21 cellular contexts compared by ENCODE assay signal in genomic region chr2:31983762-31984467, GRCh38. TPM values are rescaled to one million over a fixed set of nuclear protein-coding genes. Genes with fewer than 3 reads are reported as not detected.
DNase-seq lines count a peak whose midpoint lies in the region; ATAC-seq, FAIRE-seq and TF ChIP-seq lines count a peak whose summit lies in the region.
"Had no signal": no experiment of that assay in that cellular context is flagged by ENCODE, and none has a peak within 500 bp of the region (broad histone marks: within the 10 kb centered on the region; RNA-seq: fewer than 3 reads in every experiment).

No MANE protein-coding gene starts in this region.

- TF ChIP-seq EP300 in K562 (IDR thresholded peaks at IDR 0.05; ENCODE audit: low read length), result no peak

- 80% methylated on average over 5 of the region's 5 CpGs for WGBS in K562 (ENCODE audit: insufficient coverage, low coverage, missing lambda C conversion rate)

- TF ChIP-seq CTCF in K562 (IDR thresholded peaks at IDR 0.05 in 2 of 3, conservative IDR thresholded peaks at IDR 0.05 in 1 of 3; ENCODE audit: insufficient read depth in 2 of 3, low read depth in 1 of 3, low read length in 3 of 3) (no peak), osteoblast (IDR thresholded peaks at IDR 0.05; ENCODE audit: extremely low read depth, low read depth, low read length) (no peak)

- intact Hi-C loops in K562 (cut with micrococcal nuclease), result no loop called here

- BruUV-seq in K562 (replicated peaks; lab: Mats Ljungman, UMichigan), result no TSS peak

- H3K4me3 ChIP-seq in K562, result no peak overlapping the region
- no peak overlapping the region for H3K4me3 ChIP-seq in osteoblast (ENCODE audit: insufficient read depth, low read length)
- H3K4me3 ChIP-seq: BLaER1 treated with 17β-estradiol and CSF1 and Interleukin-3, amounts not matched to agents 10 nM and 100 nM; HAP-1 had no signal

- no peaks in the 10 kb centered on the region for H3K27me3 ChIP-seq in K562 (ENCODE audit: control insufficient read depth in 2 of 2, insufficient read depth in 2 of 2, low read length in 2 of 2)
- no peaks in the 10 kb centered on the region for H3K27me3 ChIP-seq in osteoblast (ENCODE audit: insufficient read depth, low read length)
- H3K27me3 ChIP-seq: BLaER1 treated with 17β-estradiol and CSF1 and Interleukin-3, amounts not matched to agents 10 nM and 100 nM had no signal

- no peaks in the 10 kb centered on the region for H3K9me1 ChIP-seq in K562 (ENCODE audit: control insufficient read depth, insufficient read depth, low read length)

- ATAC-seq in K562 (no peak), HG02870 (IDR thresholded peaks at IDR 0.05; ENCODE audit: unreplicated experiment) (no peak), GM21576 (IDR thresholded peaks at IDR 0.05; ENCODE audit: unreplicated experiment) (no peak)
- ATAC-seq: Panc1 had no signal

- in situ Hi-C loops in K562 (cut with MboI), result no loop called here

- no peak overlapping the region for H3K4me2 ChIP-seq in K562 (ENCODE audit: insufficient read depth, low read length)
- H3K4me2 ChIP-seq in osteoblast (ENCODE audit: insufficient read depth, low read length), result no peak overlapping the region
- H3K4me2 ChIP-seq: BLaER1 treated with 17β-estradiol and CSF1 and Interleukin-3, amounts not matched to agents 10 nM and 100 nM had no signal

- H3K9ac ChIP-seq in K562 (ENCODE audit: insufficient read depth in 1 of 2, low read depth in 2 of 2, low read length in 2 of 2), result no peak overlapping the region
- H3K9ac ChIP-seq: BLaER1 treated with 17β-estradiol and CSF1 and Interleukin-3, amounts not matched to agents 10 nM and 100 nM had no signal

- no peak for TF ChIP-seq POLR2A in GM12892 (IDR thresholded peaks at IDR 0.05; ENCODE audit: low read depth, low read length)
- no peak for TF ChIP-seq POLR2A in K562 (conservative IDR thresholded peaks at IDR 0.05)

- POLR2A ChIA-PET in K562 (lab: Yijun Ruan, JAX), result no interaction called here

- CTCF ChIA-PET in K562 (lab: Yijun Ruan, JAX; ENCODE audit: low intra/inter-chr PET ratio), result no interaction called here

- no peak overlapping the region for H2AFZ ChIP-seq in K562 (ENCODE audit: low read depth, low read length)
- H2AFZ ChIP-seq in osteoblast (ENCODE audit: low read length), result no peak overlapping the region

- H3K9me3 ChIP-seq in K562 (replicated peaks; ENCODE audit: control insufficient read depth, insufficient read depth, low read depth, low read length), result no peaks in the 10 kb centered on the region
- no peaks in the 10 kb centered on the region for H3K9me3 ChIP-seq in osteoblast (ENCODE audit: low read depth, low read length)
- H3K9me3 ChIP-seq: HAP-1 had no signal

- H3K36me3 ChIP-seq in K562 (ENCODE audit: control insufficient read depth, insufficient read depth, low read length), result peaks cover 4% of the 10 kb centered on the region; the same call in 2 of the 3 replicates
- no peaks in the 10 kb centered on the region for H3K36me3 ChIP-seq in osteoblast (ENCODE audit: insufficient read depth, low read length)
- H3K36me3 ChIP-seq: HAP-1 had no signal

- H3K4me1 ChIP-seq in K562 (replicated peaks in 1 of 2; ENCODE audit: control insufficient read depth in 2 of 2, insufficient read depth in 2 of 2, low read length in 2 of 2), result peaks cover 6 to 15% of the 10 kb centered on the region in 2 experiments; a peak in 4 of 5 replicates
- H3K4me1 ChIP-seq in osteoblast (ENCODE audit: insufficient read depth, low read length), result peaks cover 11% of the 10 kb centered on the region
- H3K4me1 ChIP-seq: HAP-1 had no signal

- peak; percentile 5 for FAIRE-seq in GM12892 (lab: Jason Lieb, UNC)
- FAIRE-seq in K562 (lab: Jason Lieb, UNC), result no peak

- H3K27ac ChIP-seq in K562 (ENCODE audit: extremely low read depth, low read depth, low read length), result no peak overlapping the region
- no peak overlapping the region for H3K27ac ChIP-seq in osteoblast (ENCODE audit: low read depth, low read length)
- H3K27ac ChIP-seq: 22Rv1; BLaER1 treated with 17β-estradiol and CSF1 and Interleukin-3, amounts not matched to agents 10 nM and 100 nM had no signal

- DNase-seq in DMS 273 (lab: John Stamatoyannopoulos, UW; ENCODE audit: unreplicated experiment), result peak; percentile 28
- no peak for DNase-seq in DMS 273 treated with DMSO at 0.1 percent for 48 hours (lab: John Stamatoyannopoulos, UW)
- no peak for DNase-seq in GM12892 (ENCODE audit: insufficient read length)
- no peak for DNase-seq in K562 (ENCODE audit: extremely low read depth in 1 of 4, low spot score in 3 of 4)
- DNase-seq in osteoblast (ENCODE audit: insufficient read length, low spot score, missing footprints), result peak; percentile 17
- no peak for DNase-seq in SW480 (ENCODE audit: low spot score)
- DNase-seq: CD8-positive, alpha-beta memory T cell; DMS79; Kasumi-1; NCI-H1092; NCI-H1436; NCI-H187 treated with DMSO at 0.1 percent for 48 hours; NCI-H2107; NCI-H524 treated with DMSO at 0.1 percent for 48 hours; NCI-H82 had no signal

- H3K79me2 ChIP-seq in K562 (ENCODE audit: control insufficient read depth, insufficient read depth, low read length) (peaks cover 93% of the 10 kb centered on the region), osteoblast (ENCODE audit: insufficient read depth, low read length) (peaks cover 89% of the 10 kb centered on the region)

- H4K20me1 ChIP-seq in K562 (replicated peaks; ENCODE audit: control insufficient read depth, insufficient read depth, low read length) (no peaks in the 10 kb centered on the region; the same call in 1 of the 2 replicates), osteoblast (ENCODE audit: insufficient read depth, low read length) (peaks cover 26% of the 10 kb centered on the region)

- no peak for TF ChIP-seq RAD21 in K562 (CRISPR knock-in tag; conservative IDR thresholded peaks at IDR 0.05 in 1 of 2, IDR thresholded peaks at IDR 0.05 in 1 of 2)

RNA-seq across cellular contexts. Expression of gene MEMO1, which starts 26.9 kb away (rescaled TPM):
- polyA plus RNA-seq in GM12892 (2012; ENCODE audit: missing spikeins), result 63.3 TPM
- total RNA-seq in K562 (2011; cell fraction: chromatin; rRNA removed; ENCODE audit: low replicate concordance), result 58.5 and 60.1 TPM in 2 replicates
- 16.2 and 20.9 TPM in 2 replicates for total RNA-seq in K562 (2011; cell fraction: nucleolus; rRNA removed)
- 34.3 and 66.6 TPM in 2 replicates for total RNA-seq in K562 (2011; cell fraction: nucleoplasm; rRNA removed)
- total RNA-seq in K562 (2014; rRNA removed) (22.1 and 22.4 TPM in 2 replicates), K562 (2014; rRNA removed; fragmentation: Illumina TruSeq; extraction: Trizol) (59.7 and 65.2 TPM in 2 replicates), K562 (2015; rRNA removed; fragmentation: Illumina TruSeq; extraction: Trizol) (59.7 and 61.2 TPM in 2 replicates), K562 (2021) (50.8 and 56.7 TPM in 2 replicates), osteoblast (35.1 and 37.6 TPM in 2 replicates)
- polyA plus RNA-seq in K562 (2011; rRNA removed) (45.5 and 80.9 TPM in 2 replicates), K562 (2014; fragmentation: Illumina TruSeq; extraction: Trizol) (60.0 and 62.4 TPM in 2 replicates), K562 (2014; fragmentation: Nextera tagmentation; extraction: Ambion mirVana) (10 to 100 TPM; 81.6 to 87.7 TPM), K562 (2014; rRNA removed) (46.0 and 59.1 TPM in 2 replicates)
- 33.0 and 43.8 TPM in 2 replicates for polyA plus RNA-seq in K562 (2011; cell fraction: cytosol; rRNA removed)
- polyA plus RNA-seq in K562 (2011; cell fraction: nucleus; rRNA removed), result 29.0 and 33.3 TPM in 2 replicates
- 49.2 and 51.7 TPM in 2 replicates for polyA plus RNA-seq in K562 (2012)
- 59.7 and 82.3 TPM in 2 replicates for polyA minus RNA-seq in K562 (2011; rRNA and poly(A)+ RNA removed)
- polyA minus RNA-seq in K562 (2011; cell fraction: cytosol; rRNA and poly(A)+ RNA removed), result 18.9 and 39.7 TPM in 2 replicates
- 25.3 and 38.3 TPM in 2 replicates for polyA minus RNA-seq in K562 (2011; cell fraction: nucleus; rRNA and poly(A)+ RNA removed)

RNA-seq across cellular contexts. Expression of gene DPY30, which starts 55.7 kb away (rescaled TPM):
- polyA plus RNA-seq in GM12892 (2012; ENCODE audit: missing spikeins), result 100 TPM
- 19.2 and 30.9 TPM in 2 replicates for total RNA-seq in K562 (2011; cell fraction: chromatin; rRNA removed; ENCODE audit: low replicate concordance)
- total RNA-seq in K562 (2011; cell fraction: nucleolus; rRNA removed), result 14.9 and 18.3 TPM in 2 replicates
- total RNA-seq in K562 (2011; cell fraction: nucleoplasm; rRNA removed), result 21.5 and 21.8 TPM in 2 replicates
- total RNA-seq in K562 (2014; rRNA removed), result 63.8 and 64.6 TPM in 2 replicates
- 89.8 and 98.4 TPM in 2 replicates for total RNA-seq in K562 (2014; rRNA removed; fragmentation: Illumina TruSeq; extraction: Trizol)
- 87.1 and 90.1 TPM in 2 replicates for total RNA-seq in K562 (2015; rRNA removed; fragmentation: Illumina TruSeq; extraction: Trizol)
- total RNA-seq in K562 (2021), result 82.4 and 90.4 TPM in 2 replicates
- 104 and 152 TPM in 2 replicates for polyA plus RNA-seq in K562 (2011; rRNA removed)
- polyA plus RNA-seq in K562 (2011; cell fraction: cytosol; rRNA removed), result 55.3 and 80.4 TPM in 2 replicates
- polyA plus RNA-seq in K562 (2011; cell fraction: nucleus; rRNA removed), result 20.6 and 28.8 TPM in 2 replicates
- 81.3 and 139 TPM in 2 replicates for polyA plus RNA-seq in K562 (2012)
- 101 and 116 TPM in 2 replicates for polyA plus RNA-seq in K562 (2014; fragmentation: Illumina TruSeq; extraction: Trizol)
- polyA plus RNA-seq in K562 (2014; fragmentation: Nextera tagmentation; extraction: Ambion mirVana), result 100 to 1,000 TPM; 375 to 402 TPM
- 132 and 135 TPM in 2 replicates for polyA plus RNA-seq in K562 (2014; rRNA removed)
- polyA minus RNA-seq in K562 (2011; rRNA and poly(A)+ RNA removed), result 51.1 and 61.6 TPM in 2 replicates
- polyA minus RNA-seq in K562 (2011; cell fraction: cytosol; rRNA and poly(A)+ RNA removed), result 23.0 and 25.8 TPM in 2 replicates
- polyA minus RNA-seq in K562 (2011; cell fraction: nucleus; rRNA and poly(A)+ RNA removed), result 8.5 and 12.7 TPM in 2 replicates
- total RNA-seq in osteoblast, result 30.4 and 41.3 TPM in 2 replicates

Comparison
In these comparisons a context has a peak if more than half of its experiments do, and no peak if none do; other contexts are left out.
1. DNase-seq: peak in DMS 273 (single experiment) and osteoblast (single experiment); none in DMS 273 treated with DMSO at 0.1 percent for 48 hours (single experiment), GM12892 (single experiment), K562 (0 of 4) and SW480 (single experiment).